ENCODE assay signal across 2 cellular contexts in genomic region chr11:64356498-64357411, GRCh38.
TF ChIP-seq lines count a peak whose summit lies in the region.

No MANE protein-coding gene starts in this region.

TF ChIP-seq in SK-N-SH, 30 proteins besides CTCF, POLR2A, EP300 and RAD21:
- TF ChIP-seq FOXM1 (IDR thresholded peaks at IDR 0.05; ENCODE audit: low read depth), result no peak
- TF ChIP-seq NFIC (IDR thresholded peaks at IDR 0.05; ENCODE audit: borderline replicate concordance), result no peak
- no peak for TF ChIP-seq TCF12 (IDR thresholded peaks at IDR 0.05)
- TF ChIP-seq MEF2A (IDR thresholded peaks at IDR 0.05; ENCODE audit: borderline replicate concordance, low read depth), result no peak
- TF ChIP-seq JUND (IDR thresholded peaks at IDR 0.05), result no peak
- TF ChIP-seq RCOR1 (IDR thresholded peaks at IDR 0.05; ENCODE audit: low read length), result no peak
- no peak for TF ChIP-seq PBX3 (IDR thresholded peaks at IDR 0.05)
- TF ChIP-seq EZH2phosphoT487 (IDR thresholded peaks at IDR 0.05; ENCODE audit: borderline replicate concordance, low read depth), result no peak
- no peak for TF ChIP-seq MAX (IDR thresholded peaks at IDR 0.05; ENCODE audit: low read depth)
- no peak for TF ChIP-seq NRF1 (IDR thresholded peaks at IDR 0.05; ENCODE audit: low read depth, low read length)
- TF ChIP-seq TAF1 (IDR thresholded peaks at IDR 0.05; ENCODE audit: borderline replicate concordance, low read depth, low read length), result no peak

TF ChIP-seq in H1, 55 proteins besides CTCF, POLR2A, EP300 and RAD21:
- TF ChIP-seq GABPA (IDR thresholded peaks at IDR 0.05; ENCODE audit: borderline replicate concordance, insufficient read depth, low read length) (no peak), SIN3A (conservative IDR thresholded peaks at IDR 0.05 in 1 of 2, IDR thresholded peaks at IDR 0.05 in 1 of 2; ENCODE audit: low read depth in 1 of 2, low read length in 2 of 2) (0 out of 4 replicates have a peak, but pooled peaks of 1 of the 2 experiments have one; percentile 27), CREB1 (IDR thresholded peaks at IDR 0.05) (peak; percentile 64; the same call in 1 of the 2 replicates)
